ENCODE assay signal across 10 cellular contexts in genomic region chr4:182937268-182938208, GRCh38. TPM values are rescaled to one million over a fixed set of nuclear protein-coding genes. Genes with fewer than 3 reads are reported as not detected.
DNase-seq lines count a peak whose midpoint lies in the region; ATAC-seq and TF ChIP-seq lines count a peak whose summit lies in the region.
"Had no signal": no experiment of that assay in that cellular context is flagged by ENCODE, and none has a peak within 500 bp of the region (broad histone marks: within the 10 kb centered on the region; RNA-seq: fewer than 3 reads in every experiment).

No MANE protein-coding gene starts in this region.

- TF ChIP-seq CTCF in GM23338 (conservative IDR thresholded peaks at IDR 0.05; ENCODE audit: low read depth in 2 of 2) = no peak

- POLR2A ChIA-PET in activated CD4-positive, alpha-beta memory T cell treated with anti-CD3 and anti-CD28 coated beads for 36 hours (lab: Charles Lee) = no interaction called here

- H2AFZ ChIP-seq in GM23338 = 0 out of 2 replicates have a peak overlapping the region, but pooled peaks have one; percentile 14

- no peak overlapping the region for H3K4me3 ChIP-seq in GM23338
- H3K4me3 ChIP-seq: breast epithelium had no signal

- H3K27ac ChIP-seq in GM23338 (ENCODE audit: low read depth) = no peak overlapping the region
- H3K27ac ChIP-seq: breast epithelium had no signal

- no peak for DNase-seq in GM23338 (ENCODE audit: low spot score)
- peak; percentile 18 for DNase-seq in iPS-NIHi11 (ENCODE audit: low spot score)
- no peak for DNase-seq in activated CD4-positive, alpha-beta memory T cell treated with anti-CD3 and anti-CD28 coated beads for 36 hours
- no peak for DNase-seq in NCI-H1048 (lab: John Stamatoyannopoulos, UW)
- no peak for DNase-seq in NCI-H1105 (lab: John Stamatoyannopoulos, UW)
- DNase-seq in A172 (ENCODE audit: low spot score) = no peak

- no peak overlapping the region for H3K4me3 Mint-ChIP-seq in GM23338
- H3K4me3 Mint-ChIP-seq in activated CD4-positive, alpha-beta memory T cell treated with anti-CD3 and anti-CD28 coated beads for 36 hours = no peak overlapping the region
- H3K4me3 Mint-ChIP-seq: activated CD8-positive, alpha-beta memory T cell treated with anti-CD3 and anti-CD28 coated beads, Interleukin-2, amount 10 ng/mL, durations not matched to agents 7 days and 5 days had no signal

- no peaks in the 10 kb centered on the region for H3K36me3 ChIP-seq in GM23338 (ENCODE audit: insufficient read depth)
- H3K36me3 ChIP-seq: breast epithelium had no signal

- no peak overlapping the region for H3K27ac Mint-ChIP-seq in GM23338
- H3K27ac Mint-ChIP-seq in activated CD4-positive, alpha-beta memory T cell treated with anti-CD3 and anti-CD28 coated beads for 36 hours = no peak overlapping the region
- H3K27ac Mint-ChIP-seq: activated CD8-positive, alpha-beta memory T cell treated with anti-CD3 and anti-CD28 coated beads, Interleukin-2, amount 10 ng/mL, durations not matched to agents 7 days and 5 days had no signal

- no peak overlapping the region for H3K4me2 ChIP-seq in GM23338

- intact Hi-C loops in activated CD4-positive, alpha-beta memory T cell treated with anti-CD3 and anti-CD28 coated beads for 36 hours (cut with micrococcal nuclease) = loop anchor here (1.0 kb wide), 2 partner anchors 136 to 325 kb away; no protein-coding TSS in a partner anchor

- H3K27me3 Mint-ChIP-seq in GM23338 (ENCODE audit: insufficient read depth, low read depth, poor library complexity) = peaks cover 7% of the 10 kb centered on the region
- peaks cover 13% of the 10 kb centered on the region for H3K27me3 Mint-ChIP-seq in activated CD4-positive, alpha-beta memory T cell treated with anti-CD3 and anti-CD28 coated beads for 36 hours

- H3K4me1 Mint-ChIP-seq in GM23338 = peaks cover 9% of the 10 kb centered on the region; the same call in 2 of the 3 replicates
- H3K4me1 Mint-ChIP-seq in activated CD4-positive, alpha-beta memory T cell treated with anti-CD3 and anti-CD28 coated beads for 36 hours (ENCODE audit: low read depth) = no peaks in the 10 kb centered on the region

- no peaks in the 10 kb centered on the region; the same call in 2 of the 3 replicates for H3K9me3 Mint-ChIP-seq in GM23338
- no peaks in the 10 kb centered on the region for H3K9me3 Mint-ChIP-seq in activated CD4-positive, alpha-beta memory T cell treated with anti-CD3 and anti-CD28 coated beads for 36 hours

- H3K27me3 ChIP-seq in GM23338 (ENCODE audit: insufficient read depth) = no peaks in the 10 kb centered on the region
- H3K27me3 ChIP-seq: breast epithelium had no signal

- H3K9me2 ChIP-seq in GM23338 (ENCODE audit: insufficient read depth) = no peaks in the 10 kb centered on the region

- no peaks in the 10 kb centered on the region for H3K79me2 ChIP-seq in GM23338 (replicated peaks; ENCODE audit: insufficient read depth)

- peaks cover 5% of the 10 kb centered on the region; the same call in 1 of the 2 replicates for H3K4me1 ChIP-seq in GM23338 (ENCODE audit: insufficient read depth)
- H3K4me1 ChIP-seq: breast epithelium had no signal

- ATAC-seq in GM19025 (IDR thresholded peaks at IDR 0.05; ENCODE audit: low read depth, unreplicated experiment) (peak; percentile 17), GM23338 (peak; percentile 46), HG03378 (IDR thresholded peaks at IDR 0.05; ENCODE audit: unreplicated experiment) (peak; percentile 20)

- CTCF ChIA-PET in activated CD4-positive, alpha-beta memory T cell treated with anti-CD3 and anti-CD28 coated beads for 36 hours (lab: Charles Lee) = interaction anchor here (0.6 to 5.6 kb wide), 20 partner anchors 9 to 470 kb away, joined by 3 to 117 read pairs (median 7); no protein-coding TSS in a partner anchor

- H3F3A ChIP-seq in GM23338 (replicated peaks; ENCODE audit: low read depth) = no peaks in the 10 kb centered on the region

- H4K20me1 ChIP-seq in GM23338 (replicated peaks; ENCODE audit: insufficient read depth) = no peaks in the 10 kb centered on the region

- H3K36me3 Mint-ChIP-seq in GM23338 (ENCODE audit: low read depth) = no peaks in the 10 kb centered on the region
- H3K36me3 Mint-ChIP-seq in activated CD4-positive, alpha-beta memory T cell treated with anti-CD3 and anti-CD28 coated beads for 36 hours = no peaks in the 10 kb centered on the region
- H3K36me3 Mint-ChIP-seq: activated CD8-positive, alpha-beta memory T cell treated with anti-CD3 and anti-CD28 coated beads, Interleukin-2, amount 10 ng/mL, durations not matched to agents 7 days and 5 days had no signal

TF ChIP-seq in GM23338, 12 proteins besides CTCF, POLR2A, EP300 and RAD21 (continues in another document):
- TF ChIP-seq ZNF462 (CRISPR knock-in tag; IDR thresholded peaks at IDR 0.05) (no peak), POLR2AphosphoS5 (IDR thresholded peaks at IDR 0.05; ENCODE audit: low read depth) (no peak), NANOG (IDR thresholded peaks at IDR 0.05; ENCODE audit: borderline replicate concordance) (no peak), ZNF331 (CRISPR knock-in tag; IDR thresholded peaks at IDR 0.05; ENCODE audit: low read depth) (no peak), EZH2phosphoT487 (IDR thresholded peaks at IDR 0.05; ENCODE audit: unreplicated experiment) (no peak)

RNA-seq across cellular contexts. Expression of gene DCTD, which starts 20.4 kb away (rescaled TPM):
- 39.3 and 45.2 TPM in 2 replicates for total RNA-seq in GM23338 (2014; rRNA removed; shearing (Covaris generic))
- 40.0 and 40.3 TPM in 2 replicates for polyA plus RNA-seq in GM23338 (2016; fragmentation: Nextera tagmentation; extraction: Ambion mirVana)
- total RNA-seq in activated CD4-positive, alpha-beta memory T cell treated with anti-CD3 and anti-CD28 coated beads for 36 hours = 100 to 1,000 TPM; 115 to 117 TPM
- total RNA-seq in A172 (2014; rRNA removed; shearing (Covaris generic)) = 98.5 and 113 TPM in 2 replicates
